In the genomic region with DNA sequence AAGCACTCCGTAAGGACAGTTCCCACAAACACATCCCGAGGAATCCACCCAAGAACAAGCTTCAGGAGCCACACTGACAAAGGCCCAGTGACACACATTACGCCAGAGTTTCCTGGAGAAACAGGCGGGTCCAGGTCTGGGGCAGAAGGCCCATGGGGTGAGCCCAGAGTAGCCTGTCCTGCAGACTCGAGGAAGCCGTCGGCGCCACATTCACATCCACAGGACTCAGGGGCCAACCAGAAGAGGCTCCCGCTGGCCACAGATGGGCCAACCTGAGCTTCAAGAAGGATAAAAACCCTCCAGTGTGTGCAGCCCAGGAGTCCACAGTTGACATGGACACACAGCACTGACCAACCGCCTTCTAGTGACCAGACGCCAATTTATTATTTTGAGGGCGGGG, we compare ENCODE assay signal across 15 cellular contexts. TPM values are rescaled to one million over a fixed set of nuclear protein-coding genes. Genes with fewer than 3 reads are reported as not detected.
DNase-seq lines count a peak whose midpoint lies in the region; TF ChIP-seq lines count a peak whose summit lies in the region.
"Had no signal": no experiment of that assay in that cellular context is flagged by ENCODE, and none has a peak within 500 bp of the region (broad histone marks: within the 10 kb centered on the region; RNA-seq: fewer than 3 reads in every experiment).

No MANE protein-coding gene starts in this region.

- TF ChIP-seq CTCF in CD14-positive monocyte (IDR thresholded peaks at IDR 0.05), result no peak
- no peak for TF ChIP-seq CTCF in NB4 (IDR thresholded peaks at IDR 0.05; ENCODE audit: low read depth, low read length)
- no peak for TF ChIP-seq CTCF in endothelial cell (IDR thresholded peaks at IDR 0.05; ENCODE audit: unreplicated experiment)
- TF ChIP-seq CTCF in nephron progenitor cell (IDR thresholded peaks at IDR 0.05), result no peak

- H3K4me1 Mint-ChIP-seq in CD14-positive monocyte (no peaks in the 10 kb centered on the region), endothelial cell (ENCODE audit: unreplicated experiment) (peaks cover 3% of the 10 kb centered on the region), nephron progenitor cell (peaks cover 13% of the 10 kb centered on the region)

- H3K4me3 Mint-ChIP-seq in CD14-positive monocyte, result no peak overlapping the region
- H3K4me3 Mint-ChIP-seq in endothelial cell (ENCODE audit: unreplicated experiment), result peak overlapping the region; percentile 3
- no peak overlapping the region for H3K4me3 Mint-ChIP-seq in nephron progenitor cell
- H3K4me3 Mint-ChIP-seq: CD4-positive, alpha-beta memory T cell had no signal

- H3K27me3 Mint-ChIP-seq in CD14-positive monocyte (ENCODE audit: low read depth in 3 of 3) (peaks cover 7 to 12% (median 9%) of the 10 kb centered on the region in 3 donors), endothelial cell (ENCODE audit: unreplicated experiment) (peaks cover 5% of the 10 kb centered on the region), nephron progenitor cell (ENCODE audit: low read depth, poor library complexity) (no peaks in the 10 kb centered on the region)

- H3K4me3 ChIP-seq in NB4 (ENCODE audit: low read depth, low read length), result no peak overlapping the region
- H3K4me3 ChIP-seq: BLaER1 treated with 17β-estradiol and CSF1 and Interleukin-3, amounts not matched to agents 10 nM and 100 nM had no signal

- H3K27ac Mint-ChIP-seq in CD14-positive monocyte (no peak overlapping the region), endothelial cell (ENCODE audit: unreplicated experiment) (no peak overlapping the region), nephron progenitor cell (peak overlapping the region; percentile 44)

- H3K36me3 Mint-ChIP-seq in CD14-positive monocyte, result no peaks in the 10 kb centered on the region
- H3K36me3 Mint-ChIP-seq in endothelial cell (ENCODE audit: low read depth, unreplicated experiment), result peaks cover 7% of the 10 kb centered on the region
- H3K36me3 Mint-ChIP-seq in nephron progenitor cell (ENCODE audit: low read depth), result peaks cover 20% of the 10 kb centered on the region
- H3K36me3 Mint-ChIP-seq: CD4-positive, alpha-beta memory T cell had no signal

- H3K9me3 Mint-ChIP-seq in CD14-positive monocyte (peaks cover 0 to 8% (median 0%) of the 10 kb centered on the region in 7 donors), endothelial cell (ENCODE audit: unreplicated experiment) (no peaks in the 10 kb centered on the region), nephron progenitor cell (no peaks in the 10 kb centered on the region)
- H3K9me3 Mint-ChIP-seq: CD4-positive, alpha-beta memory T cell had no signal

- no peak for TF ChIP-seq POLR2A in NB4 (IDR thresholded peaks at IDR 0.05; ENCODE audit: extremely low read depth, insufficient read length)

- intact Hi-C loops in CD14-positive monocyte (cut with micrococcal nuclease), result no loop called here

- DNase-seq in CD14-positive monocyte (ENCODE audit: low spot score) (peak; percentile 29), NB4 (ENCODE audit: low read depth) (peak; percentile 2), endothelial cell (ENCODE audit: low spot score) (no peak), nephron progenitor cell (no peak), NCI-H2081 treated with DMSO at 0.1 percent for 48 hours (lab: John Stamatoyannopoulos, UW) (no peak), NCI-H1436 (lab: John Stamatoyannopoulos, UW) (no peak), NCI-H2081 (lab: John Stamatoyannopoulos, UW) (no peak), NCI-H2107 (lab: John Stamatoyannopoulos, UW) (no peak)
- DNase-seq: ACHN; CD4-positive, alpha-beta memory T cell; DMS153; DND-41; GDM1 had no signal

RNA-seq across cellular contexts. Expression of gene GRTP1, which starts 31.3 kb away (rescaled TPM):
- polyA plus RNA-seq in CD14-positive monocyte, result not detected
- total RNA-seq in endothelial cell (ENCODE audit: unreplicated experiment), result 0.90 TPM
- total RNA-seq: A172 had no signal

RNA-seq across cellular contexts. Expression of gene LAMP1, which starts 35.6 kb away (rescaled TPM):
- 10 to 100 TPM; 22.0 to 24.5 TPM for polyA plus RNA-seq in CD14-positive monocyte
- total RNA-seq in endothelial cell (ENCODE audit: unreplicated experiment), result 210 TPM

Comparison
In these comparisons a context has a peak if more than half of its experiments do, and no peak if none do; other contexts are left out.
1. DNase-seq: peak in CD14-positive monocyte (single experiment) and NB4 (single experiment); none in endothelial cell (single experiment), nephron progenitor cell (single experiment), NCI-H2081 treated with DMSO at 0.1 percent for 48 hours (single experiment), NCI-H1436 (single experiment), NCI-H2081 (0 of 2) and NCI-H2107 (single experiment).